ENCODE assay signal across 17 cellular contexts in genomic region chr3:101303089-101303731, GRCh38. TPM values are rescaled to one million over a fixed set of nuclear protein-coding genes. Genes with fewer than 3 reads are reported as not detected.
DNase-seq lines count a peak whose midpoint lies in the region; ATAC-seq, FAIRE-seq and TF ChIP-seq lines count a peak whose summit lies in the region.
"Had no signal": no experiment of that assay in that cellular context is flagged by ENCODE, and none has a peak within 500 bp of the region (broad histone marks: within the 10 kb centered on the region; RNA-seq: fewer than 3 reads in every experiment).

No MANE protein-coding gene starts in this region.

- peak overlapping the region; percentile 84; the same call in 1 of the 2 replicates for H2BK20ac ChIP-seq in IMR-90 (ENCODE audit: low read depth, low read length)

- H3K4ac ChIP-seq in IMR-90 (ENCODE audit: low read depth, low read length): peak overlapping the region; percentile 66; the same call in 1 of the 2 replicates

- ATAC-seq in GM18867 (IDR thresholded peaks at IDR 0.05; ENCODE audit: unreplicated experiment): peak; percentile 70
- peak; percentile 85 for ATAC-seq in IMR-90 (ENCODE audit: low read depth)
- no peak for ATAC-seq in heart left ventricle
- ATAC-seq: activated CD8-positive, alpha-beta T cell treated with anti-CD3 and anti-CD28 coated beads, Interleukin-2, amount 10 ng/mL, durations not matched to agents 7 days and 5 days; stimulated activated naive CD8-positive, alpha-beta T cell treated with anti-CD3 and anti-CD28 coated beads, Interleukin-15, Interleukin-2, amounts not matched to agents 100 U/mL and 50 U/mL, for 24 hours; T-helper 17 cell had no signal

- H2BK120ac ChIP-seq in IMR-90 (ENCODE audit: low read depth, low read length): peak overlapping the region; percentile 91

- POLR2A ChIA-PET in AG04450 (lab: Yijun Ruan, JAX) (no interaction called here), IMR-90 (lab: Charles Lee; ENCODE audit: unreplicated experiment) (no interaction called here)

- no peaks in the 10 kb centered on the region for H3K9me1 ChIP-seq in IMR-90 (ENCODE audit: insufficient read depth, low read length)

- peak overlapping the region; percentile 89 for H2BK5ac ChIP-seq in IMR-90 (ENCODE audit: low read depth, low read length, poor library complexity, severe bottlenecking)

- H2BK15ac ChIP-seq in IMR-90 (ENCODE audit: low read depth, low read length): peak overlapping the region; percentile 66; the same call in 1 of the 3 replicates

- H3K56ac ChIP-seq in IMR-90 (ENCODE audit: extremely low read depth, insufficient read depth, low read length): 0 out of 2 replicates have a peak overlapping the region, but pooled peaks have one; percentile 22

- H3K4me1 ChIP-seq in IMR-90 (ENCODE audit: control insufficient read depth, insufficient read depth, low read length): no peaks in the 10 kb centered on the region
- H3K4me1 ChIP-seq in heart left ventricle: no peaks in the 10 kb centered on the region

- peak overlapping the region; percentile 83 for H3K18ac ChIP-seq in IMR-90 (ENCODE audit: low read depth, low read length)

- peaks cover 9% of the 10 kb centered on the region for H3K9me3 ChIP-seq in AG04450 (ENCODE audit: control insufficient read depth, insufficient read depth, low read length)
- peaks cover 4% of the 10 kb centered on the region for H3K9me3 ChIP-seq in IMR-90 (ENCODE audit: control insufficient read depth, insufficient read depth, low read length)
- H3K9me3 ChIP-seq in heart left ventricle: peaks cover 0 to 11% (median 2%) of the 10 kb centered on the region in 12 donors
- peaks cover 16% of the 10 kb centered on the region for H3K9me3 ChIP-seq in MG63

- no peaks in the 10 kb centered on the region for H3K27me3 ChIP-seq in AG04450 (ENCODE audit: control insufficient read depth, insufficient read depth, low read length)
- H3K27me3 ChIP-seq in IMR-90 (ENCODE audit: control insufficient read depth, insufficient read depth, low read length): no peaks in the 10 kb centered on the region
- no peaks in the 10 kb centered on the region for H3K27me3 ChIP-seq in heart left ventricle
- no peaks in the 10 kb centered on the region for H3K27me3 ChIP-seq in MG63

- peak overlapping the region; percentile 46; the same call in 1 of the 2 replicates for H3K9ac ChIP-seq in IMR-90 (ENCODE audit: low read depth, low read length)

- TF ChIP-seq RAD21 in IMR-90 (IDR thresholded peaks at IDR 0.05; ENCODE audit: low read length): no peak

- in situ Hi-C loops in IMR-90 (cut with MboI; ENCODE audit: low sequenced_read_pairs): no loop called here

- peak overlapping the region; percentile 88 for H3K14ac ChIP-seq in IMR-90 (replicated peaks; ENCODE audit: low read depth, low read length)

- H2AK9ac ChIP-seq in IMR-90 (replicated peaks; ENCODE audit: low read depth, low read length, poor library complexity): no peak overlapping the region

- peak overlapping the region; percentile 100 for H3K4me2 ChIP-seq in IMR-90 (ENCODE audit: low read depth, low read length)

- H3K4me3 ChIP-seq in AG04450 (ENCODE audit: low read depth, low read length): peak overlapping the region; percentile 14; the same call in 1 of the 2 replicates
- H3K4me3 ChIP-seq in IMR-90 (ENCODE audit: insufficient read depth, low read depth, low read length): peak overlapping the region; percentile 40; the same call in 1 of the 2 replicates
- no peak overlapping the region for H3K4me3 ChIP-seq in heart left ventricle
- H3K4me3 ChIP-seq in MG63: no peak overlapping the region

- no peaks in the 10 kb centered on the region for H3K36me3 ChIP-seq in IMR-90 (ENCODE audit: control insufficient read depth, insufficient read depth, low read length)
- H3K36me3 ChIP-seq in heart left ventricle: no peaks in the 10 kb centered on the region
- H3K36me3 ChIP-seq in MG63: no peaks in the 10 kb centered on the region

- no peak for TF ChIP-seq POLR2A in IMR-90 (IDR thresholded peaks at IDR 0.05; ENCODE audit: low read depth, low read length)
- no peak for TF ChIP-seq POLR2A in heart left ventricle (IDR thresholded peaks at IDR 0.05)

- CTCF ChIA-PET in AG04450 (lab: Charles Lee): no interaction called here
- CTCF ChIA-PET in IMR-90 (lab: Yijun Ruan, JAX): interaction anchor here (0.6 kb wide), 1 partner anchor 10 kb away, joined by 3 read pairs; no protein-coding TSS in a partner anchor

- H2AFZ ChIP-seq in IMR-90 (replicated peaks; ENCODE audit: low read length, poor library complexity): no peak overlapping the region

- H3K79me1 ChIP-seq in IMR-90 (ENCODE audit: low read depth in 1 of 2, low read length in 2 of 2): no peaks in the 10 kb centered on the region

- H4K8ac ChIP-seq in IMR-90 (ENCODE audit: low read depth in 2 of 2, low read length in 2 of 2): peak overlapping the region in 1 of 2 experiments; percentile 68; a peak in 3 of 4 replicates

- peak overlapping the region; percentile 92; the same call in 1 of the 2 replicates for H3K23ac ChIP-seq in IMR-90 (ENCODE audit: low read depth, low read length)

- 0 out of 2 replicates have a peak overlapping the region, but pooled peaks have one; percentile 47 for H4K91ac ChIP-seq in IMR-90 (ENCODE audit: insufficient read depth, low read depth, low read length)

- no peak overlapping the region for H3K27ac ChIP-seq in AG04450 (ENCODE audit: low read depth, low read length)
- peak overlapping the region; percentile 69; the same call in 1 of the 2 replicates for H3K27ac ChIP-seq in IMR-90 (ENCODE audit: insufficient read depth, low read length)
- H3K27ac ChIP-seq in heart left ventricle: no peak overlapping the region

- no peak for TF ChIP-seq CTCF in AG04450 (IDR thresholded peaks at IDR 0.05; ENCODE audit: low read depth, low read length)
- TF ChIP-seq CTCF in IMR-90 (conservative IDR thresholded peaks at IDR 0.05; ENCODE audit: low read depth, low read length): no peak
- TF ChIP-seq CTCF in heart left ventricle (IDR thresholded peaks at IDR 0.05): no peak

- WGBS in IMR-90 (ENCODE audit: extremely low coverage in 2 of 2, insufficient read length in 1 of 2), 2 experiments: no CpG with 5 or more reads among the region's 5 CpGs
- 64 to 86% (median 75%) methylated on average over 5 of the region's 5 CpGs for WGBS in heart left ventricle, 4 donors

- FAIRE-seq in endometrium (lab: Jason Lieb, UNC): peak; percentile 23
- FAIRE-seq: GM18507 had no signal

- intact Hi-C loops in IMR-90 (cut with micrococcal nuclease): no loop called here
- intact Hi-C loops in heart left ventricle (cut with DNase I): no loop called here

- H2AK5ac ChIP-seq in IMR-90 (ENCODE audit: low read depth, low read length): peak overlapping the region; percentile 92; the same call in 1 of the 2 replicates

- dilution Hi-C loops in IMR-90 (cut with HindIII; ENCODE audit: low sequenced_read_pairs, unreplicated experiment): no loop called here

- BruUV-seq in IMR-90 (replicated peaks; lab: Mats Ljungman, UMichigan): no TSS peak

- H4K5ac ChIP-seq in IMR-90 (ENCODE audit: low read depth, low read length): peak overlapping the region; percentile 73; the same call in 1 of the 2 replicates

- DNase-seq in AG04450 (ENCODE audit: low read depth, low spot score) (peak; percentile 48), IMR-90 (peak; percentile 91), HK-2 (ENCODE audit: unreplicated experiment) (no peak), heart left ventricle (no peak), MG63 (no peak)
- no peak for DNase-seq in stimulated activated naive CD4-positive, alpha-beta T cell treated with Interleukin-2 at 50 U/mL for 16 hours (lab: John Stamatoyannopoulos, UW)
- DNase-seq: activated CD8-positive, alpha-beta T cell treated with anti-CD3 and anti-CD28 coated beads, Interleukin-2, amount 10 ng/mL, durations not matched to agents 7 days and 5 days; activated naive CD4-positive, alpha-beta T cell treated with anti-CD3 and anti-CD28 coated beads, Interleukin-2, amount 50 U/mL, for 16 hours; cerebellar nuclear complex; islet precursor cell; NCI-H2227 treated with DMSO at 0.1 percent for 48 hours; stimulated activated CD4-positive, alpha-beta T cell treated with anti-CD3 and anti-CD28 coated beads, Interleukin-2, amount 100 ng/mL, for 48 hours; stimulated activated naive CD8-positive, alpha-beta T cell treated with anti-CD3 and anti-CD28 coated beads, Interleukin-15, Interleukin-2, amounts not matched to agents 100 U/mL and 50 U/mL, for 24 hours; T-helper 17 cell had no signal

- no peaks in the 10 kb centered on the region for H4K20me1 ChIP-seq in IMR-90 (ENCODE audit: insufficient read depth, low read length)

TF ChIP-seq in IMR-90, 13 proteins besides CTCF, POLR2A, EP300 and RAD21 (continues in another document):
- TF ChIP-seq SMC3 (IDR thresholded peaks at IDR 0.05; ENCODE audit: low read depth, low read length): no peak
- no peak for TF ChIP-seq MXI1 (IDR thresholded peaks at IDR 0.05; ENCODE audit: borderline replicate concordance, low read depth, low read length)
- no peak for TF ChIP-seq CHD1 (IDR thresholded peaks at IDR 0.05; ENCODE audit: low read depth, low read length)
- TF ChIP-seq RFX5 (IDR thresholded peaks at IDR 0.05; ENCODE audit: low read depth, low read length): no peak
- no peak for TF ChIP-seq RCOR1 (IDR thresholded peaks at IDR 0.05; ENCODE audit: insufficient replicate concordance, low read length)
- no peak for TF ChIP-seq MAFK (IDR thresholded peaks at IDR 0.05; ENCODE audit: low read depth, low read length)
- TF ChIP-seq FOS (IDR thresholded peaks at IDR 0.05; ENCODE audit: low read depth, low read length): peak; percentile 95
- TF ChIP-seq, protein P1, sequence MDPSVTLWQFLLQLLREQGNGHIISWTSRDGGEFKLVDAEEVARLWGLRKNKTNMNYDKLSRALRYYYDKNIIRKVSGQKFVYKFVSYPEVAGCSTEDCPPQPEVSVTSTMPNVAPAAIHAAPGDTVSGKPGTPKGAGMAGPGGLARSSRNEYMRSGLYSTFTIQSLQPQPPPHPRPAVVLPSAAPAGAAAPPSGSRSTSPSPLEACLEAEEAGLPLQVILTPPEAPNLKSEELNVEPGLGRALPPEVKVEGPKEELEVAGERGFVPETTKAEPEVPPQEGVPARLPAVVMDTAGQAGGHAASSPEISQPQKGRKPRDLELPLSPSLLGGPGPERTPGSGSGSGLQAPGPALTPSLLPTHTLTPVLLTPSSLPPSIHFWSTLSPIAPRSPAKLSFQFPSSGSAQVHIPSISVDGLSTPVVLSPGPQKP (IDR thresholded peaks at IDR 0.05; ENCODE audit: borderline replicate concordance, low read depth, low read length): no peak
- no peak for TF ChIP-seq MAZ (IDR thresholded peaks at IDR 0.05; ENCODE audit: borderline replicate concordance, low read depth, low read length)

RNA-seq across cellular contexts. Expression of gene IMPG2, which starts 17.2 kb away (rescaled TPM):
- 0.17 and 0.19 TPM in 2 replicates for polyA plus RNA-seq in AG04450 (2011; rRNA removed)
- polyA minus RNA-seq in AG04450 (2011; rRNA and poly(A)+ RNA removed): 0.32 and 0.52 TPM in 2 replicates
- 0.18 and 0.28 TPM in 2 replicates for total RNA-seq in IMR-90 (2012; rRNA removed)
- polyA plus RNA-seq in IMR-90 (2012; rRNA removed): 0.06 and 0.10 TPM in 2 replicates
- 0.01 and 0.02 TPM in 2 replicates for polyA plus RNA-seq in IMR-90 (2012; cell fraction: cytosol; rRNA removed)
- polyA plus RNA-seq in IMR-90 (2012; cell fraction: nucleus; rRNA removed; ENCODE audit: low replicate concordance): 0.11 and 0.77 TPM in 2 replicates
- total RNA-seq in heart left ventricle: under 1 TPM; 0.16 to 0.41 (median 0.20) TPM
- polyA plus RNA-seq in heart left ventricle: under 1 TPM in 1 of 2 donors, not detected in 1; 0.06 TPM
- under 0.01 and 0.89 TPM in 2 replicates for total RNA-seq in MG63 (2014; rRNA removed; shearing (Covaris generic); ENCODE audit: low replicate concordance)

Comparison
In these comparisons a context has a peak if more than half of its experiments do, and no peak if none do; other contexts are left out.
1. DNase-seq: peak in AG04450 (single experiment) and IMR-90 (single experiment); none in HK-2 (single experiment), heart left ventricle (0 of 5), stimulated activated naive CD4-positive, alpha-beta T cell treated with Interleukin-2 at 50 U/mL for 16 hours (single experiment) and MG63 (single experiment).
2. H3K4me3 ChIP-seq: peak in AG04450 (single experiment) and IMR-90 (single experiment); none in heart left ventricle (0 of 12) and MG63 (single experiment).
3. ATAC-seq: peak in GM18867 (single experiment) and IMR-90 (single experiment); none in heart left ventricle (0 of 4).